ENCODE assay signal across 1 cellular context in the genomic region with DNA sequence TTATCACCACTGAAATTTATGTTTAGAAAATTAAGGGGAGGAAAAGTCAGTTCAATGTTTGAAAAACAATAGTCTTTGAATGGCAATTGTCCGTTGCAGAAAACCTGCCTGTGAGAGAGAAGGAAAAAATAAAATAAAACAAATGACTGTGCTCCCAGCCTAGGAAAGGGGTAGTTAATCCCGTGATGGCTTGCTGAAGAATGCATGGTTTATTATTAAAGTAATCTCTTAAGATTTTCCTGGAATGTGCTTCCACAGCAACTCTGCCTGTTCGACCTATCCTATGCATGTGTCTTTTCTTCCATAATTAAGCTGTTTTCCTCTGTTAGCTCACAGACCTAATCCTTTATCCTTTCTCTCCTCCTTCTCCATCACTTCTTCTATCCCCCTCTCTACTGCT.
TF ChIP-seq lines count a peak whose summit lies in the region.

No MANE protein-coding gene starts in this region.

TF ChIP-seq in K562, 482 proteins besides CTCF, POLR2A, EP300 and RAD21:
- peak; percentile 14; the same call in 1 of the 2 replicates for TF ChIP-seq ZNF512 (tag; IDR thresholded peaks at IDR 0.05)
- no peak for TF ChIP-seq IRF1 (CRISPR knock-in tag; IDR thresholded peaks at IDR 0.05; ENCODE audit: borderline replicate concordance)
